Comparison of ENCODE assay signal across 26 cellular contexts in genomic region chr3:116155830-116156229, GRCh38.
A peak's percentile ranks its signal among the peaks of the same experiment; 100 is the strongest.
DNase-seq lines count a peak whose midpoint lies in the region; ATAC-seq and TF ChIP-seq lines count a peak whose summit lies in the region.
"Had no signal": no experiment of that assay in that cellular context is flagged by ENCODE, and none has a peak within 500 bp of the region (broad histone marks: within the 10 kb centered on the region; RNA-seq: fewer than 3 reads in every experiment).

No MANE protein-coding gene starts in this region.

- no peak overlapping the region for H3K27ac ChIP-seq in WERI-Rb-1
- H3K27ac ChIP-seq: coronary artery, Peyer's patch, upper lobe of right lung had no signal

- no peaks in the 10 kb centered on the region for H3K27me3 Mint-ChIP-seq in glutamatergic neuron (ENCODE audit: unreplicated experiment)
- H3K27me3 Mint-ChIP-seq: activated CD4-positive, alpha-beta T cell treated with anti-CD3 and anti-CD28 coated beads, Interleukin-2, amount 10 ng/mL, durations not matched to agents 24 days and 14 days; B cell; CD8-positive, alpha-beta memory T cell had no signal

- H3K9me3 Mint-ChIP-seq in glutamatergic neuron (ENCODE audit: unreplicated experiment): peaks cover 3% of the 10 kb centered on the region
- H3K9me3 Mint-ChIP-seq: activated CD4-positive, alpha-beta T cell treated with anti-CD3 and anti-CD28 coated beads, Interleukin-2, amount 10 ng/mL, durations not matched to agents 24 days and 14 days; activated T-cell treated with anti-CD3 and anti-CD28 coated beads, Interleukin-2, amount 50 U/mL, for 4 hours had no signal

- no peaks in the 10 kb centered on the region for H3K36me3 ChIP-seq in WERI-Rb-1
- H3K36me3 ChIP-seq: MG63, Peyer's patch, upper lobe of right lung had no signal

- peak overlapping the region; percentile 15 for H3K27ac Mint-ChIP-seq in glutamatergic neuron (ENCODE audit: unreplicated experiment)
- H3K27ac Mint-ChIP-seq: activated CD4-positive, alpha-beta T cell treated with anti-CD3 and anti-CD28 coated beads, Interleukin-2, amount 10 ng/mL, durations not matched to agents 24 days and 14 days; B cell; CD8-positive, alpha-beta memory T cell; HFFc6; T-helper 17 cell had no signal

- peak; percentile 95 for DNase-seq in DMS 273 (lab: John Stamatoyannopoulos, UW; ENCODE audit: unreplicated experiment)
- peak; percentile 78 for DNase-seq in NCI-H2227 (lab: John Stamatoyannopoulos, UW; ENCODE audit: unreplicated experiment)
- peak; percentile 22 for DNase-seq in WERI-Rb-1
- peak; percentile 15 for DNase-seq in glutamatergic neuron
- DNase-seq in stimulated activated CD4-positive, alpha-beta T cell treated with anti-CD3 and anti-CD28 coated beads, Interleukin-1b, Interleukin-23, amount 100 ng/mL, for 48 hours: no peak
- DNase-seq in activated T-cell treated with anti-CD3 and anti-CD28 coated beads, Interleukin-2, amount 50 U/mL, for 48 hours: no peak
- DNase-seq: activated CD4-positive, alpha-beta T cell treated with anti-CD3 and anti-CD28 coated beads, Interleukin-2, amount 10 ng/mL, durations not matched to agents 24 days and 14 days; activated naive CD4-positive, alpha-beta T cell treated with Interleukin-2 at 50 U/mL for 16 hours; activated T-cell treated with anti-CD3 and anti-CD28 coated beads, Interleukin-2, amount 50 U/mL, for 4 hours; amniotic stem cell; CD8-positive, alpha-beta memory T cell; GDM1; HFFc6; kidney glomerular epithelial cell; MG63; NCI-H1417; NCI-H345; Peyer's patch; SIG-M5; T-helper 17 cell; upper lobe of right lung had no signal

- H3K4me3 Mint-ChIP-seq in glutamatergic neuron (ENCODE audit: unreplicated experiment): no peak overlapping the region
- H3K4me3 Mint-ChIP-seq: activated CD4-positive, alpha-beta T cell treated with anti-CD3 and anti-CD28 coated beads, Interleukin-2, amount 10 ng/mL, durations not matched to agents 24 days and 14 days; activated T-cell treated with anti-CD3 and anti-CD28 coated beads, Interleukin-2, amount 50 U/mL, for 4 hours; B cell; CD8-positive, alpha-beta memory T cell; HFFc6; T-helper 17 cell had no signal

- no peaks in the 10 kb centered on the region for H3K36me3 Mint-ChIP-seq in glutamatergic neuron (ENCODE audit: unreplicated experiment)
- H3K36me3 Mint-ChIP-seq: CD8-positive, alpha-beta memory T cell had no signal

- ATAC-seq in HG03571 (IDR thresholded peaks at IDR 0.05; ENCODE audit: unreplicated experiment) (no peak), HG02885 (IDR thresholded peaks at IDR 0.05; ENCODE audit: poor library complexity, unreplicated experiment) (no peak)
- ATAC-seq: activated T-cell treated with anti-CD3 and anti-CD28 coated beads, Interleukin-2, amount 50 U/mL, for 4 hours; esophagus mucosa; T-helper 17 cell; upper lobe of right lung had no signal

- H3K27me3 ChIP-seq in WERI-Rb-1 (ENCODE audit: insufficient read depth, low read depth, severe bottlenecking): no peaks in the 10 kb centered on the region
- H3K27me3 ChIP-seq: MG63, Peyer's patch, upper lobe of right lung had no signal

- H3K4me1 Mint-ChIP-seq in glutamatergic neuron (ENCODE audit: low read depth, unreplicated experiment): peaks cover 17% of the 10 kb centered on the region
- H3K4me1 Mint-ChIP-seq: activated CD4-positive, alpha-beta T cell treated with anti-CD3 and anti-CD28 coated beads, Interleukin-2, amount 10 ng/mL, durations not matched to agents 24 days and 14 days; B cell; CD8-positive, alpha-beta memory T cell; T-helper 17 cell had no signal

- TF ChIP-seq CTCF in WERI-Rb-1 (IDR thresholded peaks at IDR 0.05; ENCODE audit: low read depth, low read length): no peak
- no peak for TF ChIP-seq CTCF in glutamatergic neuron (IDR thresholded peaks at IDR 0.05; ENCODE audit: partially characterized antibody, unreplicated experiment)

- H3K9me3 ChIP-seq in WERI-Rb-1 (ENCODE audit: severe bottlenecking): no peaks in the 10 kb centered on the region
- H3K9me3 ChIP-seq: MG63, Peyer's patch, upper lobe of right lung had no signal

- no peak overlapping the region for H3K4me3 ChIP-seq in WERI-Rb-1 (ENCODE audit: low read depth, low read length)
- H3K4me3 ChIP-seq: coronary artery, MG63, Peyer's patch, upper lobe of right lung had no signal

Comparison
In these comparisons a context has a peak if more than half of its experiments do, and no peak if none do; other contexts are left out.
1. DNase-seq: peak in DMS 273 (single experiment), NCI-H2227 (single experiment), WERI-Rb-1 (single experiment) and glutamatergic neuron (single experiment); none in stimulated activated CD4-positive, alpha-beta T cell treated with anti-CD3 and anti-CD28 coated beads, Interleukin-1b, Interleukin-23, amount 100 ng/mL, for 48 hours (single experiment) and activated T-cell treated with anti-CD3 and anti-CD28 coated beads, Interleukin-2, amount 50 U/mL, for 48 hours (0 of 2).